1 cellular context compared by ENCODE assay signal in genomic region chr4:71338846-71339593, GRCh38.
TF ChIP-seq lines count a peak whose summit lies in the region.

TSS of gene SLC4A4 (plus strand) at chr4:71339020.

TF ChIP-seq in WTC11, 78 proteins besides CTCF, POLR2A, EP300 and RAD21 (continued from another document):
- TF ChIP-seq, protein P1, sequence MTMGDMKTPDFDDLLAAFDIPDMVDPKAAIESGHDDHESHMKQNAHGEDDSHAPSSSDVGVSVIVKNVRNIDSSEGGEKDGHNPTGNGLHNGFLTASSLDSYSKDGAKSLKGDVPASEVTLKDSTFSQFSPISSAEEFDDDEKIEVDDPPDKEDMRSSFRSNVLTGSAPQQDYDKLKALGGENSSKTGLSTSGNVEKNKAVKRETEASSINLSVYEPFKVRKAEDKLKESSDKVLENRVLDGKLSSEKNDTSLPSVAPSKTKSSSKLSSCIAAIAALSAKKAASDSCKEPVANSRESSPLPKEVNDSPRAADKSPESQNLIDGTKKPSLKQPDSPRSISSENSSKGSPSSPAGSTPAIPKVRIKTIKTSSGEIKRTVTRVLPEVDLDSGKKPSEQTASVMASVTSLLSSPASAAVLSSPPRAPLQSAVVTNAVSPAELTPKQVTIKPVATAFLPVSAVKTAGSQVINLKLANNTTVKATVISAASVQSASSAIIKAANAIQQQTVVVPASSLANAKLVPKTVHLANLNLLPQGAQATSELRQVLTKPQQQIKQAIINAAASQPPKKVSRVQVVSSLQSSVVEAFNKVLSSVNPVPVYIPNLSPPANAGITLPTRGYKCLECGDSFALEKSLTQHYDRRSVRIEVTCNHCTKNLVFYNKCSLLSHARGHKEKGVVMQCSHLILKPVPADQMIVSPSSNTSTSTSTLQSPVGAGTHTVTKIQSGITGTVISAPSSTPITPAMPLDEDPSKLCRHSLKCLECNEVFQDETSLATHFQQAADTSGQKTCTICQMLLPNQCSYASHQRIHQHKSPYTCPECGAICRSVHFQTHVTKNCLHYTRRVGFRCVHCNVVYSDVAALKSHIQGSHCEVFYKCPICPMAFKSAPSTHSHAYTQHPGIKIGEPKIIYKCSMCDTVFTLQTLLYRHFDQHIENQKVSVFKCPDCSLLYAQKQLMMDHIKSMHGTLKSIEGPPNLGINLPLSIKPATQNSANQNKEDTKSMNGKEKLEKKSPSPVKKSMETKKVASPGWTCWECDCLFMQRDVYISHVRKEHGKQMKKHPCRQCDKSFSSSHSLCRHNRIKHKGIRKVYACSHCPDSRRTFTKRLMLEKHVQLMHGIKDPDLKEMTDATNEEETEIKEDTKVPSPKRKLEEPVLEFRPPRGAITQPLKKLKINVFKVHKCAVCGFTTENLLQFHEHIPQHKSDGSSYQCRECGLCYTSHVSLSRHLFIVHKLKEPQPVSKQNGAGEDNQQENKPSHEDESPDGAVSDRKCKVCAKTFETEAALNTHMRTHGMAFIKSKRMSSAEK (CRISPR knock-in tag; IDR thresholded peaks at IDR 0.05; ENCODE audit: borderline replicate concordance), result no peak
- TF ChIP-seq E2F5 (CRISPR knock-in tag; IDR thresholded peaks at IDR 0.05) (no peak), RORB (CRISPR knock-in tag; IDR thresholded peaks at IDR 0.05) (no peak), HMGXB4 (CRISPR knock-in tag; IDR thresholded peaks at IDR 0.05) (no peak), ATF2 (CRISPR knock-in tag; IDR thresholded peaks at IDR 0.05; ENCODE audit: borderline replicate concordance, low read depth) (no peak), EMX1 (CRISPR knock-in tag; IDR thresholded peaks at IDR 0.05) (no peak)
